In genomic region chr5:50836356-50836755, GRCh38 we compare ENCODE assay signal across 20 cellular contexts.
"Had no signal": no experiment of that assay in that cellular context is flagged by ENCODE, and none has a peak within 500 bp of the region (broad histone marks: within the 10 kb centered on the region; RNA-seq: fewer than 3 reads in every experiment).

No MANE protein-coding gene starts in this region.

- H3K4me3 ChIP-seq: coronary artery, hepatocyte, mucosa of descending colon, spleen, testis, transverse colon had no signal

- H3K4me3 Mint-ChIP-seq: naive thymus-derived CD8-positive, alpha-beta T cell; stimulated activated naive B cell treated with anti-CD40 and anti-IgM and Interleukin-4, amounts not matched to agents 10 μg/mL and 1 μg/mL and 100 μg/mL, for 72 hours; stimulated activated naive CD8-positive, alpha-beta T cell treated with anti-CD3 and anti-CD28 coated beads, Interleukin-15, amount 100 ng/mL, for 72 hours had no signal

- H3K36me3 ChIP-seq: transverse colon had no signal

- H2AFZ ChIP-seq: hepatocyte had no signal

- H3K27ac ChIP-seq: coronary artery, hepatocyte, spleen, testis, transverse colon had no signal

- ATAC-seq: left lobe of liver; mucosa of descending colon; naive thymus-derived CD8-positive, alpha-beta T cell; sciatic nerve; stimulated activated naive B cell treated with anti-CD40 and anti-IgM and Interleukin-4, amounts not matched to agents 10 μg/mL and 1 μg/mL and 100 μg/mL, for 72 hours; stimulated activated naive CD8-positive, alpha-beta T cell treated with anti-CD3 and anti-CD28 coated beads, Interleukin-15, amount 100 ng/mL, for 72 hours had no signal

- FAIRE-seq: islet of Langerhans had no signal

- H3K4me2 ChIP-seq: hepatocyte had no signal

- H3K4me1 ChIP-seq: spleen, testis, transverse colon had no signal

- H3K79me2 ChIP-seq: hepatocyte had no signal

- DNase-seq: effector CD4-positive, alpha-beta T cell; foreskin melanocyte; head of caudate nucleus; mammary epithelial cell; mucosa of descending colon; naive thymus-derived CD8-positive, alpha-beta T cell; posterior cingulate gyrus; spleen; stimulated activated CD4-positive, alpha-beta T cell treated with anti-CD3 and anti-CD28 coated beads, Interleukin-15, amount 100 ng/mL, for 24 hours; stimulated activated CD4-positive, alpha-beta T cell treated with anti-CD3 and anti-CD28 coated beads, Interleukin-1b, Interleukin-23, amount 100 ng/mL, for 48 hours; stimulated activated CD4-positive, alpha-beta T cell treated with anti-CD3 and anti-CD28 coated beads, Interleukin-4, amount 100 ng/mL, for 24 hours; stimulated activated naive B cell treated with anti-CD40 and anti-IgM and Interleukin-4, amounts not matched to agents 10 μg/mL and 1 μg/mL and 100 μg/mL, for 72 hours; stimulated activated naive CD8-positive, alpha-beta T cell treated with anti-CD3 and anti-CD28 coated beads, Interleukin-15, amount 100 ng/mL, for 72 hours; testis; transverse colon had no signal

- H3K4me1 Mint-ChIP-seq: stimulated activated naive B cell treated with anti-CD40 and anti-IgM and Interleukin-4, amounts not matched to agents 10 μg/mL and 1 μg/mL and 100 μg/mL, for 72 hours; stimulated activated naive CD8-positive, alpha-beta T cell treated with anti-CD3 and anti-CD28 coated beads, Interleukin-15, amount 100 ng/mL, for 72 hours had no signal

- H3K9me3 Mint-ChIP-seq: naive thymus-derived CD8-positive, alpha-beta T cell; stimulated activated naive B cell treated with anti-CD40 and anti-IgM and Interleukin-4, amounts not matched to agents 10 μg/mL and 1 μg/mL and 100 μg/mL, for 72 hours; stimulated activated naive CD8-positive, alpha-beta T cell treated with anti-CD3 and anti-CD28 coated beads, Interleukin-15, amount 100 ng/mL, for 72 hours had no signal

- H3K9me3 ChIP-seq: mucosa of descending colon, spleen, testis, transverse colon had no signal

- H3K27me3 Mint-ChIP-seq: naive thymus-derived CD8-positive, alpha-beta T cell; stimulated activated naive B cell treated with anti-CD40 and anti-IgM and Interleukin-4, amounts not matched to agents 10 μg/mL and 1 μg/mL and 100 μg/mL, for 72 hours; stimulated activated naive CD8-positive, alpha-beta T cell treated with anti-CD3 and anti-CD28 coated beads, Interleukin-15, amount 100 ng/mL, for 72 hours had no signal

- H3K27me3 ChIP-seq: hepatocyte, spleen, testis, transverse colon had no signal

- H3K27ac Mint-ChIP-seq: stimulated activated naive B cell treated with anti-CD40 and anti-IgM and Interleukin-4, amounts not matched to agents 10 μg/mL and 1 μg/mL and 100 μg/mL, for 72 hours; stimulated activated naive CD8-positive, alpha-beta T cell treated with anti-CD3 and anti-CD28 coated beads, Interleukin-15, amount 100 ng/mL, for 72 hours had no signal
